13 cellular contexts compared by ENCODE assay signal in the genomic region with DNA sequence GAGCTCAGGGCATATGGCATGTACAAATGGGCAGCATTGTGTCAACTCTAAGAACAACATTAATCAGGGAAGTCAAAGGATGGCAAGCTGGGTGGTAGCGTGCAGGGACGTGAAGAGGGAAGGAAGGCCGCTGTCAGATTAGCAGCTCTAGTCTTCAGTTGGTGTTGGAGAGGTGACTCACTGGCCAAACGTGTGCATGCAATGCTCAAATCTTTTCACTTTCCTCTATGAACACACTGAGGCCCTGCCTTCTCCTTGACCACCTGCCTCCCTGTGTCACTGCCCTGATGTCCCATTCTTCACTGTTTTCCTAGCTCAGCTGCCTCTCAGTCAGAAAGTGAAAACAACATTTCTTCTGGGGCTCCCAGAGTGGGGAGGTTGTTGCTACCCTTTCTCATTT. TPM values are rescaled to one million over a fixed set of nuclear protein-coding genes. Genes with fewer than 3 reads are reported as not detected.
DNase-seq lines count a peak whose midpoint lies in the region; ATAC-seq, FAIRE-seq and TF ChIP-seq lines count a peak whose summit lies in the region.
"Had no signal": no experiment of that assay in that cellular context is flagged by ENCODE, and none has a peak within 500 bp of the region (broad histone marks: within the 10 kb centered on the region; RNA-seq: fewer than 3 reads in every experiment).

No MANE protein-coding gene starts in this region.

- H3K27me3 Mint-ChIP-seq in endothelial cell (ENCODE audit: unreplicated experiment) = peaks cover 8% of the 10 kb centered on the region

- H3K27me3 ChIP-seq in hepatocyte (no peaks in the 10 kb centered on the region), stomach (no peaks in the 10 kb centered on the region), WERI-Rb-1 (ENCODE audit: insufficient read depth, low read depth, severe bottlenecking) (peaks cover 100% of the 10 kb centered on the region), gastroesophageal sphincter (peaks cover 8% of the 10 kb centered on the region)

- H3K9me2 ChIP-seq in hepatocyte (replicated peaks; ENCODE audit: insufficient read depth) = no peaks in the 10 kb centered on the region

- no peak overlapping the region for H2AFZ ChIP-seq in hepatocyte

- no peak for TF ChIP-seq EP300 in stomach (IDR thresholded peaks at IDR 0.05)
- no peak for TF ChIP-seq EP300 in gastroesophageal sphincter (IDR thresholded peaks at IDR 0.05)

- H3K27ac ChIP-seq in hepatocyte (peak overlapping the region; percentile 87), stomach (peak overlapping the region; percentile 2 to 87 (median 62)), WERI-Rb-1 (no peak overlapping the region), gastroesophageal sphincter (no peak overlapping the region)

- DNase-seq in GM19239 (ENCODE audit: insufficient read length, low spot score) = no peak
- peak; percentile 85 for DNase-seq in SKM-1 (lab: John Stamatoyannopoulos, UW; ENCODE audit: unreplicated experiment)
- DNase-seq in hepatocyte (ENCODE audit: low spot score) = peak; percentile 72
- DNase-seq in stomach = peak; percentile 43
- DNase-seq in endothelial cell (ENCODE audit: low spot score) = no peak
- no peak for DNase-seq in WERI-Rb-1
- DNase-seq: EL, NCI-H510A, posterior cingulate gyrus had no signal

- no peaks in the 10 kb centered on the region for H3K36me3 Mint-ChIP-seq in endothelial cell (ENCODE audit: low read depth, unreplicated experiment)

- H3K27ac Mint-ChIP-seq in endothelial cell (ENCODE audit: unreplicated experiment) = no peak overlapping the region

- H3K36me3 ChIP-seq in hepatocyte (replicated peaks; ENCODE audit: insufficient read depth, low read depth) = no peaks in the 10 kb centered on the region
- no peaks in the 10 kb centered on the region for H3K36me3 ChIP-seq in stomach
- no peaks in the 10 kb centered on the region for H3K36me3 ChIP-seq in WERI-Rb-1
- H3K36me3 ChIP-seq in gastroesophageal sphincter = no peaks in the 10 kb centered on the region

- TF ChIP-seq POLR2A in stomach (IDR thresholded peaks at IDR 0.05) (no peak), gastroesophageal sphincter (IDR thresholded peaks at IDR 0.05) (no peak)

- no peak overlapping the region for H3K4me3 ChIP-seq in hepatocyte
- H3K4me3 ChIP-seq in stomach = no peak overlapping the region
- no peak overlapping the region for H3K4me3 ChIP-seq in WERI-Rb-1 (ENCODE audit: low read depth, low read length)
- H3K4me3 ChIP-seq in gastroesophageal sphincter = no peak overlapping the region

- WGBS in hepatocyte (ENCODE audit: low lambda C conversion rate, missing lambda C conversion rate) = 57% methylated on average over 4 of the region's 4 CpGs
- 26 to 42% (median 37%) methylated on average over 4 of the region's 4 CpGs for WGBS in stomach, 5 donors
- 60 to 72% methylated on average over 4 of the region's 4 CpGs for WGBS in gastroesophageal sphincter (ENCODE audit: low coverage in 1 of 2), 2 donors

- intact Hi-C loops in stomach (cut with DNase I; ENCODE audit: low total_unique reads) = no loop called here

- no peaks in the 10 kb centered on the region for H3K4me1 Mint-ChIP-seq in endothelial cell (ENCODE audit: unreplicated experiment)

- no peaks in the 10 kb centered on the region for H3K9me3 ChIP-seq in hepatocyte (ENCODE audit: low read depth)
- no peaks in the 10 kb centered on the region for H3K9me3 ChIP-seq in stomach
- peaks cover 16% of the 10 kb centered on the region for H3K9me3 ChIP-seq in WERI-Rb-1 (ENCODE audit: severe bottlenecking)
- H3K9me3 ChIP-seq in gastroesophageal sphincter = peaks cover 0 to 11% (median 0%) of the 10 kb centered on the region in 3 donors

- no peaks in the 10 kb centered on the region for H3K79me2 ChIP-seq in hepatocyte

- peak overlapping the region; percentile 9 for H3K4me2 ChIP-seq in hepatocyte

- ATAC-seq in GM21825 (IDR thresholded peaks at IDR 0.05; ENCODE audit: unreplicated experiment) (no peak), gastroesophageal sphincter (no peak)

- H3K4me1 ChIP-seq in hepatocyte (ENCODE audit: insufficient read depth) (peaks cover 38% of the 10 kb centered on the region), stomach (peaks cover 36 to 58% (median 47%) of the 10 kb centered on the region in 4 donors), gastroesophageal sphincter (no peaks in the 10 kb centered on the region)

- H3K4me3 Mint-ChIP-seq in endothelial cell (ENCODE audit: unreplicated experiment) = no peak overlapping the region

- FAIRE-seq in GM19239 (lab: Jason Lieb, UNC) = peak; percentile 77
- FAIRE-seq: endothelial cell of umbilical vein, H1 had no signal

- TF ChIP-seq CTCF in hepatocyte (IDR thresholded peaks at IDR 0.05; ENCODE audit: poor library complexity) (no peak), stomach (IDR thresholded peaks at IDR 0.05) (no peak), endothelial cell (IDR thresholded peaks at IDR 0.05; ENCODE audit: unreplicated experiment) (no peak), WERI-Rb-1 (IDR thresholded peaks at IDR 0.05; ENCODE audit: low read depth, low read length) (no peak), gastroesophageal sphincter (IDR thresholded peaks at IDR 0.05) (no peak)

- no peaks in the 10 kb centered on the region for H4K20me1 ChIP-seq in hepatocyte (ENCODE audit: insufficient read depth, poor library complexity, severe bottlenecking)

- no peaks in the 10 kb centered on the region for H3K9me3 Mint-ChIP-seq in endothelial cell (ENCODE audit: unreplicated experiment)

RNA-seq across cellular contexts. Expression of a gene that starts 5.9 kb away (rescaled TPM):
- 22.9 and 23.3 TPM in 2 replicates for total RNA-seq in hepatocyte
- 8.1 and 11.0 TPM in 2 replicates for polyA plus RNA-seq in hepatocyte
- total RNA-seq in stomach = 1,000 to 10,000 TPM in 2 of 5 donors, 100 to 1,000 TPM in 2, 10 to 100 TPM in 1; 72.7 to 3,112 (median 316) TPM
- polyA plus RNA-seq in stomach = 100 to 1,000 TPM in 2 of 3 donors, 1 to 10 TPM in 1; 6.3 to 176 (median 150) TPM
- total RNA-seq in endothelial cell (ENCODE audit: unreplicated experiment) = not detected
- 100 to 1,000 TPM in 1 of 4 donors, under 1 TPM in 3; 0.16 to 256 (median 0.35) TPM for total RNA-seq in gastroesophageal sphincter
- total RNA-seq: endothelial cell of umbilical vein, H1 had no signal
- polyA plus RNA-seq: endothelial cell of umbilical vein, H1 had no signal

RNA-seq across cellular contexts. Expression of a gene that starts 18.1 kb away (rescaled TPM):
- total RNA-seq in hepatocyte (0.52 and 0.70 TPM in 2 replicates), stomach (under 1 TPM in 2 of 5 donors, not detected in 3; 0.37 to 0.58 TPM), endothelial cell (ENCODE audit: unreplicated experiment) (not detected), gastroesophageal sphincter (under 1 TPM in 1 of 4 donors, not detected in 3; 0.39 TPM)
- polyA plus RNA-seq in hepatocyte (0.52 TPM in 1 of 2 replicates, not detected in the other), stomach (under 1 TPM in 1 of 3 donors, not detected in 2; 0.30 TPM)
- total RNA-seq: endothelial cell of umbilical vein, H1 had no signal
- polyA plus RNA-seq: endothelial cell of umbilical vein, H1 had no signal

RNA-seq across cellular contexts. Expression of a gene that starts 30.4 kb away (rescaled TPM):
- total RNA-seq in hepatocyte (0.97 and 2.6 TPM in 2 replicates), stomach (1 to 10 TPM in 3 of 5 donors, not detected in 2; 4.5 to 6.6 (median 5.2) TPM), endothelial cell (ENCODE audit: unreplicated experiment) (8.4 TPM), gastroesophageal sphincter (1 to 10 TPM in 3 of 4 donors, not detected in 1; 1.0 to 4.1 (median 1.6) TPM)
- polyA plus RNA-seq in hepatocyte (0.71 and 0.88 TPM in 2 replicates), stomach (1 to 10 TPM; 3.3 to 6.7 (median 3.7) TPM)
- total RNA-seq: endothelial cell of umbilical vein, H1 had no signal
- polyA plus RNA-seq: endothelial cell of umbilical vein had no signal

RNA-seq across cellular contexts. Expression of a gene that starts 54.9 kb away (rescaled TPM):
- total RNA-seq in hepatocyte (0.12 TPM in 1 of 2 replicates, not detected in the other), stomach (not detected), endothelial cell (ENCODE audit: unreplicated experiment) (not detected), gastroesophageal sphincter (not detected)
- polyA plus RNA-seq in hepatocyte (1.3 TPM in 1 of 2 replicates, not detected in the other), stomach (under 1 TPM in 1 of 3 donors, not detected in 2; 1.00 TPM)
- total RNA-seq: endothelial cell of umbilical vein, H1 had no signal
- polyA plus RNA-seq: endothelial cell of umbilical vein, H1 had no signal

Comparison
In these comparisons a context has a peak if more than half of its experiments do, and no peak if none do; other contexts are left out.
1. DNase-seq: peak in SKM-1 (single experiment), hepatocyte (single experiment) and stomach (single experiment); none in GM19239 (single experiment), endothelial cell (single experiment) and WERI-Rb-1 (single experiment).
2. H3K27ac ChIP-seq: peak in hepatocyte (single experiment) and stomach (5 of 5); none in WERI-Rb-1 (single experiment) and gastroesophageal sphincter (0 of 4).